24 cellular contexts compared by ENCODE assay signal in the genomic region with DNA sequence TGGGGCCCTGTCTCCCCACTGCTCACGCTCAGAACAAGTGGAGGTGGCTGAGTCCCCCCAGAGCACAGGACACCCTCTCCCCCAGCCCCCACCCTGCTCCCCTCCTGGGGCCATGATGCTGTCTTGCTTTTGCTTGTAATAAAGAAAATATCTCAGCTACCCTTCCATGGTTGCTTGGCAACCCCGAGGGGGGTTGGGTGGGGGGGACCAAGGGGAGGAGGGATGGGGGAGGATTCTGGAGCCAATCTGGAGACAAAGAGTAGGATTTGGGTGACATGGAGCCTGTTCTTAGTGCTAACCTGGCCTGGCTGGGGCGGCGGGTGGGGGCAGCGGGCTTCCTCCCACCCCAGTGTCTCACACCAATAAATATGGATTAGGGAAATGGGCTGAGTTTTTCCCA. TPM values are rescaled to one million over a fixed set of nuclear protein-coding genes. Genes with fewer than 3 reads are reported as not detected.
DNase-seq lines count a peak whose midpoint lies in the region; ATAC-seq and TF ChIP-seq lines count a peak whose summit lies in the region.
"Had no signal": no experiment of that assay in that cellular context is flagged by ENCODE, and none has a peak within 500 bp of the region (broad histone marks: within the 10 kb centered on the region; RNA-seq: fewer than 3 reads in every experiment).

No MANE protein-coding gene starts in this region.

- no peaks in the 10 kb centered on the region for H3K9me3 ChIP-seq in HEK293 (ENCODE audit: control insufficient read depth, insufficient read depth, low read depth, low read length)
- no peaks in the 10 kb centered on the region for H3K9me3 ChIP-seq in prostate gland
- H3K9me3 ChIP-seq: BLaER1, MG63, SJCRH30 had no signal

- POLR2A ChIA-PET in HEK293 (lab: Yijun Ruan, JAX): no interaction called here

- H3K4me1 Mint-ChIP-seq in glutamatergic neuron (ENCODE audit: low read depth, unreplicated experiment): peaks cover 16% of the 10 kb centered on the region
- peaks cover 56% of the 10 kb centered on the region for H3K4me1 Mint-ChIP-seq in neural crest cell
- H3K4me1 Mint-ChIP-seq: CD4-positive, CD25-positive, alpha-beta regulatory T cell had no signal

- intact Hi-C loops in prostate gland (cut with DNase I): no loop called here

- 71% methylated on average over 5 of the region's 5 CpGs for WGBS in prostate gland

- no peak overlapping the region for H3K4me3 ChIP-seq in HEK293 (ENCODE audit: low read depth, low read length)
- no peak overlapping the region for H3K4me3 ChIP-seq in prostate gland
- H3K4me3 ChIP-seq: BLaER1, MG63, PC-9, SJCRH30 had no signal

- CTCF ChIA-PET in HEK293 (lab: Yijun Ruan, JAX): interaction anchor here (0.7 kb wide), 1 partner anchor 61 kb away, joined by 3 read pairs; no protein-coding TSS in a partner anchor

- peaks cover 4% of the 10 kb centered on the region for H3K9me3 Mint-ChIP-seq in glutamatergic neuron (ENCODE audit: unreplicated experiment)
- H3K9me3 Mint-ChIP-seq in neural crest cell: no peaks in the 10 kb centered on the region
- H3K9me3 Mint-ChIP-seq: CD4-positive, CD25-positive, alpha-beta regulatory T cell had no signal

- no peaks in the 10 kb centered on the region for H3K27me3 ChIP-seq in prostate gland (replicated peaks; ENCODE audit: insufficient read depth)
- H3K27me3 ChIP-seq: BLaER1, MG63 had no signal

- H3K27ac Mint-ChIP-seq in glutamatergic neuron (ENCODE audit: unreplicated experiment) (no peak overlapping the region), neural crest cell (ENCODE audit: unreplicated experiment) (peak overlapping the region; percentile 97)
- H3K27ac Mint-ChIP-seq: CD4-positive, CD25-positive, alpha-beta regulatory T cell had no signal

- H3K4me3 Mint-ChIP-seq in glutamatergic neuron (ENCODE audit: unreplicated experiment) (no peak overlapping the region), neural crest cell (peak overlapping the region; percentile 83)
- H3K4me3 Mint-ChIP-seq: CD4-positive, CD25-positive, alpha-beta regulatory T cell had no signal

- no peak for DNase-seq in caudate nucleus (lab: John Stamatoyannopoulos, UW)
- DNase-seq in glutamatergic neuron: peak; percentile 13
- no peak for DNase-seq in neural crest cell (ENCODE audit: low read depth, low spot score)
- DNase-seq in prostate gland (ENCODE audit: low spot score): no peak
- no peak for DNase-seq in HuH-7.5 (ENCODE audit: low spot score)
- DNase-seq: CD4-positive, CD25-positive, alpha-beta regulatory T cell; KG1; MG63; NCI-H1105 treated with DMSO at 0.1 percent for 48 hours; NCI-H146; NCI-H1930; NCI-H2107; NCI-H446; NCI-H524 treated with DMSO at 0.1 percent for 48 hours; PC-9; SJCRH30 had no signal

- TF ChIP-seq CTCF in HEK293 (tag by site-specific recombination; IDR thresholded peaks at IDR 0.05) (no peak), glutamatergic neuron (IDR thresholded peaks at IDR 0.05; ENCODE audit: partially characterized antibody, unreplicated experiment) (no peak), neural crest cell (conservative IDR thresholded peaks at IDR 0.05) (no peak), prostate gland (IDR thresholded peaks at IDR 0.05) (no peak)

- H3K36me3 Mint-ChIP-seq in glutamatergic neuron (ENCODE audit: unreplicated experiment) (no peaks in the 10 kb centered on the region), neural crest cell (ENCODE audit: low read depth) (no peaks in the 10 kb centered on the region)
- H3K36me3 Mint-ChIP-seq: CD4-positive, CD25-positive, alpha-beta regulatory T cell had no signal

- no peaks in the 10 kb centered on the region for H3K4me1 ChIP-seq in HEK293 (ENCODE audit: control insufficient read depth, insufficient read depth, low read length)
- H3K4me1 ChIP-seq in prostate gland (replicated peaks): no peaks in the 10 kb centered on the region

- ATAC-seq in esophagus mucosa (no peak), GM21786 (IDR thresholded peaks at IDR 0.05; ENCODE audit: unreplicated experiment) (no peak)
- ATAC-seq: HCT116, Right ventricle myocardium inferior, SK-N-SH treated with all-trans-retinoic acid at 6 μM for 48 hours had no signal

- H3K27ac ChIP-seq in HEK293 (ENCODE audit: extremely low read depth, low read depth, low read length): no peak overlapping the region
- H3K27ac ChIP-seq in caudate nucleus (ENCODE audit: low read depth, low read length): peak overlapping the region; percentile 97
- H3K27ac ChIP-seq in prostate gland: no peak overlapping the region
- H3K27ac ChIP-seq: BLaER1, HL-60, PC-9, SJCRH30 had no signal

- no peak for TF ChIP-seq POLR2A in prostate gland (IDR thresholded peaks at IDR 0.05)

- no peaks in the 10 kb centered on the region for H3K36me3 ChIP-seq in HEK293 (ENCODE audit: control insufficient read depth in 2 of 2, insufficient read depth in 1 of 2, low read length in 2 of 2)
- no peaks in the 10 kb centered on the region for H3K36me3 ChIP-seq in prostate gland
- H3K36me3 ChIP-seq: BLaER1, MG63, SJCRH30 had no signal

- H3K27me3 Mint-ChIP-seq in glutamatergic neuron (ENCODE audit: unreplicated experiment): peaks cover 7% of the 10 kb centered on the region
- peaks cover 11% of the 10 kb centered on the region for H3K27me3 Mint-ChIP-seq in neural crest cell (ENCODE audit: low read depth)

TF ChIP-seq in HEK293, 187 proteins besides CTCF, POLR2A, EP300 and RAD21:
- TF ChIP-seq ZNF623 (tag by site-specific recombination; IDR thresholded peaks at IDR 0.05) (no peak), GLIS2 (tag by site-specific recombination; IDR thresholded peaks at IDR 0.05) (no peak), ZBTB6 (tag by site-specific recombination; IDR thresholded peaks at IDR 0.05) (0 out of 2 replicates have a peak, but pooled peaks have one; percentile 54), ZBTB8A (tag by site-specific recombination; IDR thresholded peaks at IDR 0.05) (no peak), ZNF274 (IDR thresholded peaks at IDR 0.05; ENCODE audit: low read length) (no peak), ZNF274 (tag by site-specific recombination; IDR thresholded peaks at IDR 0.05; ENCODE audit: borderline replicate concordance) (no peak)
TF ChIP-seq in HEK293: peak in this region for 1.

RNA-seq across cellular contexts. Expression of gene CERCAM, which starts 16.1 kb away (rescaled TPM):
- total RNA-seq in glutamatergic neuron (ENCODE audit: unreplicated experiment) (56.1 TPM), neural crest cell (49.7 and 56.4 TPM in 2 replicates), esophagus mucosa (5.5 TPM), prostate gland (10 to 100 TPM; 25.3 to 30.5 TPM)

RNA-seq across cellular contexts. Expression of gene URM1, which starts 33.4 kb away (rescaled TPM):
- total RNA-seq in glutamatergic neuron (ENCODE audit: unreplicated experiment): 62.6 TPM
- total RNA-seq in neural crest cell: 69.9 and 73.2 TPM in 2 replicates
- 38.5 TPM for total RNA-seq in esophagus mucosa
- total RNA-seq in prostate gland: 10 to 100 TPM; 33.2 to 41.7 TPM

RNA-seq across cellular contexts. Expression of gene ODF2, which starts 51.2 kb away (rescaled TPM):
- total RNA-seq in glutamatergic neuron (ENCODE audit: unreplicated experiment): 40.7 TPM
- total RNA-seq in neural crest cell: 85.2 and 85.5 TPM in 2 replicates
- total RNA-seq in esophagus mucosa: 14.5 TPM
- total RNA-seq in prostate gland: 10 to 100 TPM; 27.0 to 65.8 TPM
